ENCODE assay signal across 19 cellular contexts in genomic region chr16:30725465-30725792, GRCh38. TPM values are rescaled to one million over a fixed set of nuclear protein-coding genes. Genes with fewer than 3 reads are reported as not detected.
DNase-seq lines count a peak whose midpoint lies in the region; ATAC-seq and TF ChIP-seq lines count a peak whose summit lies in the region.
"Had no signal": no experiment of that assay in that cellular context is flagged by ENCODE, and none has a peak within 500 bp of the region (broad histone marks: within the 10 kb centered on the region; RNA-seq: fewer than 3 reads in every experiment).

No MANE protein-coding gene starts in this region.

- no peaks in the 10 kb centered on the region for H3K27me3 ChIP-seq in neutrophil
- H3K27me3 ChIP-seq: heart left ventricle had no signal

- H3K27ac Mint-ChIP-seq in stimulated activated naive CD8-positive, alpha-beta T cell treated with anti-CD3 and anti-CD28 coated beads, Interleukin-15, Interleukin-2, amounts not matched to agents 100 ng/mL and 50 ng/mL, for 24 hours, result peak overlapping the region; percentile 74
- no peak overlapping the region for H3K27ac Mint-ChIP-seq in chondrocyte (ENCODE audit: unreplicated experiment)
- H3K27ac Mint-ChIP-seq: nephron had no signal

- H3K4me1 ChIP-seq in neutrophil (ENCODE audit: control insufficient read depth in 1 of 2, insufficient read depth in 1 of 2, low read depth in 1 of 2, low read length in 1 of 2), result peaks cover 29 to 30% of the 10 kb centered on the region in 2 experiments
- H3K4me1 ChIP-seq: parathyroid adenoma had no signal

- H3K4me1 Mint-ChIP-seq in stimulated activated naive CD8-positive, alpha-beta T cell treated with anti-CD3 and anti-CD28 coated beads, Interleukin-15, Interleukin-2, amounts not matched to agents 100 ng/mL and 50 ng/mL, for 24 hours (ENCODE audit: low read depth), result peaks cover 8% of the 10 kb centered on the region
- H3K4me1 Mint-ChIP-seq in chondrocyte (ENCODE audit: low read depth), result no peaks in the 10 kb centered on the region
- H3K4me1 Mint-ChIP-seq: nephron had no signal

- H3K27ac ChIP-seq in neutrophil, result peak overlapping the region; percentile 87
- H3K27ac ChIP-seq: parathyroid adenoma had no signal

- ATAC-seq in stimulated activated naive CD8-positive, alpha-beta T cell treated with anti-CD3 and anti-CD28 coated beads, Interleukin-15, Interleukin-2, amounts not matched to agents 100 U/mL and 50 U/mL, for 24 hours, result no peak

- H3K9me3 Mint-ChIP-seq in stimulated activated naive CD8-positive, alpha-beta T cell treated with anti-CD3 and anti-CD28 coated beads, Interleukin-15, Interleukin-2, amounts not matched to agents 100 ng/mL and 50 ng/mL, for 24 hours, result no peaks in the 10 kb centered on the region
- H3K9me3 Mint-ChIP-seq in chondrocyte (ENCODE audit: low read depth), result no peaks in the 10 kb centered on the region
- H3K9me3 Mint-ChIP-seq: CD4-positive, alpha-beta memory T cell; nephron had no signal

- TF ChIP-seq CTCF in chondrocyte (IDR thresholded peaks at IDR 0.05), result no peak
- TF ChIP-seq CTCF in neutrophil (IDR thresholded peaks at IDR 0.05), result no peak
- no peak for TF ChIP-seq CTCF in GM20000 (IDR thresholded peaks at IDR 0.05; ENCODE audit: extremely low read depth, missing control alignments)

- peaks cover 84% of the 10 kb centered on the region for H3K36me3 Mint-ChIP-seq in stimulated activated naive CD8-positive, alpha-beta T cell treated with anti-CD3 and anti-CD28 coated beads, Interleukin-15, Interleukin-2, amounts not matched to agents 100 ng/mL and 50 ng/mL, for 24 hours (ENCODE audit: low read depth)
- peaks cover 46% of the 10 kb centered on the region for H3K36me3 Mint-ChIP-seq in chondrocyte (ENCODE audit: low read depth)

- H3K36me3 ChIP-seq in neutrophil, result peaks cover 60% of the 10 kb centered on the region

- no peak overlapping the region for H3K4me3 Mint-ChIP-seq in stimulated activated naive CD8-positive, alpha-beta T cell treated with anti-CD3 and anti-CD28 coated beads, Interleukin-15, Interleukin-2, amounts not matched to agents 100 ng/mL and 50 ng/mL, for 24 hours
- H3K4me3 Mint-ChIP-seq in chondrocyte (ENCODE audit: unreplicated experiment), result no peak overlapping the region
- H3K4me3 Mint-ChIP-seq: CD4-positive, alpha-beta memory T cell; nephron had no signal

- H3K4me3 ChIP-seq in neutrophil (ENCODE audit: low read depth in 1 of 2, low read length in 1 of 2), result peak overlapping the region in 1 of 2 experiments; percentile 36
- H3K4me3 ChIP-seq: heart left ventricle had no signal

- H3K9me3 ChIP-seq in neutrophil, result no peaks in the 10 kb centered on the region
- H3K9me3 ChIP-seq: heart left ventricle had no signal

- H3K27me3 Mint-ChIP-seq in stimulated activated naive CD8-positive, alpha-beta T cell treated with anti-CD3 and anti-CD28 coated beads, Interleukin-15, Interleukin-2, amounts not matched to agents 100 ng/mL and 50 ng/mL, for 24 hours, result no peaks in the 10 kb centered on the region
- no peaks in the 10 kb centered on the region for H3K27me3 Mint-ChIP-seq in chondrocyte (ENCODE audit: low read depth)
- H3K27me3 Mint-ChIP-seq: CD4-positive, alpha-beta memory T cell had no signal

- DNase-seq in stimulated activated naive CD8-positive, alpha-beta T cell treated with anti-CD3 and anti-CD28 coated beads, Interleukin-15, Interleukin-2, amounts not matched to agents 100 U/mL and 50 U/mL, for 24 hours, result no peak
- DNase-seq in chondrocyte (ENCODE audit: low spot score), result peak; percentile 13
- DNase-seq in stimulated activated CD4-positive, alpha-beta T cell treated with anti-CD3 and anti-CD28 coated beads, Interleukin-2, amount 100 ng/mL, for 24 hours, result no peak
- no peak for DNase-seq in NCI-H510A treated with DMSO at 0.1 percent for 48 hours (lab: John Stamatoyannopoulos, UW)
- DNase-seq in GM20000 (ENCODE audit: low spot score), result no peak
- DNase-seq: activated CD4-positive, alpha-beta T cell treated with anti-CD3 and anti-CD28 coated beads for 1 hour; CD4-positive, alpha-beta memory T cell; DMS 273 treated with DMSO at 0.1 percent for 48 hours; effector CD4-positive, alpha-beta T cell; erythroblast; HCEC 1CT; NCI-H1092; NCI-H187 treated with DMSO at 0.1 percent for 48 hours; NCI-H526 treated with DMSO at 0.1 percent for 48 hours had no signal

RNA-seq across cellular contexts. Expression of gene PHKG2, which starts 22.8 kb away (rescaled TPM):
- 18.8 to 28.1 TPM (median 19.0 TPM) in 3 replicates for total RNA-seq in chondrocyte

RNA-seq across cellular contexts. Expression of gene SRCAP, which starts 26.5 kb away (rescaled TPM):
- 49.2 to 63.9 TPM (median 52.5 TPM) in 3 replicates for total RNA-seq in chondrocyte

RNA-seq across cellular contexts. Expression of gene CFAP119, which starts 36.4 kb away (rescaled TPM):
- 6.3 to 10.0 TPM (median 7.1 TPM) in 3 replicates for total RNA-seq in chondrocyte

RNA-seq across cellular contexts. Expression of gene RNF40, which starts 36.7 kb away (rescaled TPM):
- 71.1 to 104 TPM (median 78.6 TPM) in 3 replicates for total RNA-seq in chondrocyte
